19 cellular contexts compared by ENCODE assay signal in genomic region chr15:81337713-81338157, GRCh38. TPM values are rescaled to one million over a fixed set of nuclear protein-coding genes. Genes with fewer than 3 reads are reported as not detected.
DNase-seq lines count a peak whose midpoint lies in the region; ATAC-seq and TF ChIP-seq lines count a peak whose summit lies in the region.
"Had no signal": no experiment of that assay in that cellular context is flagged by ENCODE, and none has a peak within 500 bp of the region (broad histone marks: within the 10 kb centered on the region; RNA-seq: fewer than 3 reads in every experiment).

No MANE protein-coding gene starts in this region.

- peak; percentile 33 for DNase-seq in LNCaP clone FGC (ENCODE audit: low read depth)
- no peak for DNase-seq in breast epithelium (ENCODE audit: low spot score in 2 of 2)
- peak in 1 of 3 donors; percentile 62 for DNase-seq in right cardiac atrium
- DNase-seq in thoracic aorta (ENCODE audit: low spot score) = no peak
- DNase-seq in COLO829 (ENCODE audit: low spot score) = no peak
- DNase-seq: activated CD4-positive, alpha-beta T cell treated with anti-CD3 and anti-CD28 coated beads for 36 hours; activated T-cell treated with anti-CD3 and anti-CD28 coated beads, Interleukin-2, amount 50 U/mL, for 48 hours; CD4-positive, alpha-beta memory T cell; effector CD4-positive, alpha-beta T cell; EL; NCI-H1694; NCI-H774; RPMI8226 had no signal

- ATAC-seq in right cardiac atrium (peak; percentile 23 to 52), thoracic aorta (ENCODE audit: insufficient number of reproducible peaks, low FRiP score, low read depth) (no peak), HG03196 (IDR thresholded peaks at IDR 0.05; ENCODE audit: unreplicated experiment) (no peak), GM21390 (IDR thresholded peaks at IDR 0.05; ENCODE audit: unreplicated experiment) (no peak)
- ATAC-seq: activated CD4-positive, alpha-beta T cell treated with anti-CD3 and anti-CD28 coated beads for 36 hours had no signal

- no peaks in the 10 kb centered on the region for H3K9me3 ChIP-seq in breast epithelium
- H3K9me3 ChIP-seq in right cardiac atrium (ENCODE audit: control insufficient read depth, low read length) = no peaks in the 10 kb centered on the region
- no peaks in the 10 kb centered on the region for H3K9me3 ChIP-seq in thoracic aorta
- H3K9me3 ChIP-seq: ovary had no signal

- H3K4me3 ChIP-seq in LNCaP clone FGC (ENCODE audit: low read depth, low read length) (no peak overlapping the region), breast epithelium (no peak overlapping the region), right cardiac atrium (ENCODE audit: low read length) (no peak overlapping the region), thoracic aorta (peak overlapping the region; percentile 38)
- H3K4me3 ChIP-seq: ovary had no signal

- H3K4me1 ChIP-seq in breast epithelium (peaks cover 0 to 15% of the 10 kb centered on the region in 2 donors), right cardiac atrium (ENCODE audit: control insufficient read depth, insufficient read depth, low read length) (peaks cover 2% of the 10 kb centered on the region), thoracic aorta (ENCODE audit: control insufficient read depth in 1 of 2, low read depth in 2 of 2) (peaks cover 13 to 17% of the 10 kb centered on the region in 2 donors)
- H3K4me1 ChIP-seq: foreskin keratinocyte had no signal

- no peak for TF ChIP-seq POLR2A in breast epithelium (IDR thresholded peaks at IDR 0.05)

- peak overlapping the region; percentile 66 to 76 for H3K27ac ChIP-seq in breast epithelium
- peak overlapping the region; percentile 59 for H3K27ac ChIP-seq in right cardiac atrium (ENCODE audit: low read length)
- H3K27ac ChIP-seq in thoracic aorta = peak overlapping the region in 1 of 2 donors; percentile 42
- H3K27ac ChIP-seq: foreskin keratinocyte, ovary had no signal

- 56% methylated on average over 9 of the region's 9 CpGs for WGBS in right cardiac atrium

- H3K36me3 ChIP-seq in breast epithelium = no peaks in the 10 kb centered on the region
- H3K36me3 ChIP-seq in thoracic aorta = no peaks in the 10 kb centered on the region
- H3K36me3 ChIP-seq: ovary had no signal

- intact Hi-C loops in breast epithelium (cut with DNase I; ENCODE audit: low total_unique reads) (no loop called here), right cardiac atrium (cut with DNase I) (no loop called here)

- H3K27me3 ChIP-seq in breast epithelium (no peaks in the 10 kb centered on the region), right cardiac atrium (ENCODE audit: control insufficient read depth, insufficient read depth) (no peaks in the 10 kb centered on the region), thoracic aorta (replicated peaks; ENCODE audit: insufficient read depth) (no peaks in the 10 kb centered on the region)
- H3K27me3 ChIP-seq: ovary had no signal

- TF ChIP-seq CTCF in LNCaP clone FGC (IDR thresholded peaks at IDR 0.05; ENCODE audit: control insufficient read depth, extremely low read depth, insufficient read depth) = no peak
- TF ChIP-seq CTCF in breast epithelium (IDR thresholded peaks at IDR 0.05) = no peak
- no peak for TF ChIP-seq CTCF in thoracic aorta (IDR thresholded peaks at IDR 0.05)

RNA-seq across cellular contexts. Expression of gene STARD5, which starts 13.8 kb away (rescaled TPM):
- total RNA-seq in breast epithelium (1 to 10 TPM; 3.2 to 9.5 (median 6.7) TPM), right cardiac atrium (1 to 10 TPM; 1.7 to 5.3 (median 3.3) TPM), thoracic aorta (10 to 100 TPM in 1 of 2 donors, 1 to 10 TPM in 1; 7.3 to 14.9 TPM)
- 2.7 TPM for polyA plus RNA-seq in right cardiac atrium

RNA-seq across cellular contexts. Expression of gene TMC3, which starts 36.3 kb away (rescaled TPM):
- total RNA-seq in breast epithelium (1 to 10 TPM in 1 of 3 donors, under 1 TPM in 1, not detected in 1; 0.15 to 1.6 TPM), right cardiac atrium (under 1 TPM in 1 of 4 donors, not detected in 3; 0.14 TPM), thoracic aorta (under 1 TPM in 1 of 2 donors, not detected in 1; 0.54 TPM)
- 0.02 TPM for polyA plus RNA-seq in right cardiac atrium
- total RNA-seq: activated CD4-positive, alpha-beta T cell treated with anti-CD3 and anti-CD28 coated beads for 36 hours; CD4-positive, alpha-beta memory T cell; foreskin keratinocyte; LHCN-M2; mesenteric fat pad had no signal
- polyA plus RNA-seq: foreskin keratinocyte, ovary had no signal

Comparison
In these comparisons a context has a peak if more than half of its experiments do, and no peak if none do; other contexts are left out.
1. ATAC-seq: peak in right cardiac atrium (2 of 2); none in thoracic aorta (single experiment), HG03196 (single experiment) and GM21390 (single experiment).